In genomic region chr1:245154429-245155185, GRCh38 we compare ENCODE assay signal across 8 cellular contexts. TPM values are rescaled to one million over a fixed set of nuclear protein-coding genes. Genes with fewer than 3 reads are reported as not detected.
DNase-seq lines count a peak whose midpoint lies in the region; ATAC-seq, FAIRE-seq and TF ChIP-seq lines count a peak whose summit lies in the region.

Gene KIF26B (plus strand): TSS chr1:245154985. CDS start chr1:245155425, 440 bp downstream.

- peak within 1 kb of the TSS; percentile 79 for H3K4me3 Mint-ChIP-seq in WTC11

- peaks cover 77% of the 10 kb centered on the region for H3K27me3 Mint-ChIP-seq in WTC11 (ENCODE audit: low read depth)

- CTCF ChIA-PET in WTC11 (lab: Charles Lee): interaction anchor here (0.9 to 3.1 kb wide), 11 partner anchors 33 to 849 kb away, joined by 3 to 67 read pairs (median 7); no protein-coding TSS in a partner anchor
- CTCF ChIA-PET in endothelial cell of umbilical vein (lab: Charles Lee): interaction anchor here (0.9 to 6.0 kb wide), 14 partner anchors 10 to 1339 kb away, joined by 3 to 128 read pairs (median 12); no protein-coding TSS in a partner anchor

- H3K27ac ChIP-seq in endothelial cell of umbilical vein (ENCODE audit: insufficient read depth, low read depth, low read length) (no peak within 1 kb of the TSS), testis (no peak within 1 kb of the TSS)

- H3K4me3 ChIP-seq in endothelial cell of umbilical vein (replicated peaks in 1 of 3; ENCODE audit: insufficient read depth in 1 of 3, low read depth in 1 of 3, low read length in 3 of 3) (peak within 1 kb of the TSS; percentile 10 to 51 (median 51)), mononuclear cell (ENCODE audit: low read length) (peak within 1 kb of the TSS; percentile 22), testis (peak within 1 kb of the TSS; percentile 42 to 64)

- H3K27me3 ChIP-seq in endothelial cell of umbilical vein (ENCODE audit: control insufficient read depth in 2 of 2, insufficient read depth in 2 of 2, low read length in 2 of 2) (peaks cover 20 to 57% of the 10 kb centered on the region in 2 experiments), mononuclear cell (ENCODE audit: insufficient read depth, low read length) (peaks cover 86% of the 10 kb centered on the region), testis (no peaks in the 10 kb centered on the region)

- WGBS in testis, 2 donors: 0 to 1% methylated on average over 12 to 68 of the region's 81 CpGs

- no peak for TF ChIP-seq CTCF in WTC11 (IDR thresholded peaks at IDR 0.05)
- no peak for TF ChIP-seq CTCF in endothelial cell of umbilical vein (IDR thresholded peaks at IDR 0.05; ENCODE audit: extremely low read depth in 1 of 2, insufficient read depth in 1 of 2, low read depth in 1 of 2, low read length in 2 of 2)
- no peak for TF ChIP-seq CTCF in testis (IDR thresholded peaks at IDR 0.05)

- FAIRE-seq in endothelial cell of umbilical vein (lab: Jason Lieb, UNC): peak; percentile 80

- POLR2A ChIA-PET in WTC11 (lab: Charles Lee) (no interaction called here), endothelial cell of umbilical vein (lab: Charles Lee) (no interaction called here)

- H3K79me2 ChIP-seq in endothelial cell of umbilical vein (ENCODE audit: control insufficient read depth, insufficient read depth, low read length): no peaks in the 10 kb centered on the region

- TF ChIP-seq POLR2A in endothelial cell of umbilical vein (IDR thresholded peaks at IDR 0.05; ENCODE audit: low read depth, low read length) (no peak), testis (IDR thresholded peaks at IDR 0.05) (no peak)

- in situ Hi-C loops in G401 (cut with HindIII; ENCODE audit: low sequenced_read_pairs): no loop called here

- no peaks in the 10 kb centered on the region for H3K36me3 ChIP-seq in endothelial cell of umbilical vein (ENCODE audit: control insufficient read depth in 2 of 2, extremely low read depth in 1 of 2, insufficient read depth in 2 of 2, low read length in 2 of 2)
- H3K36me3 ChIP-seq in testis (ENCODE audit: low read depth, missing control alignments): no peaks in the 10 kb centered on the region

- no peaks in the 10 kb centered on the region for H4K20me1 ChIP-seq in endothelial cell of umbilical vein (replicated peaks; ENCODE audit: control insufficient read depth, extremely low read depth, insufficient read depth, low read length)

- no peaks in the 10 kb centered on the region for H3K36me3 Mint-ChIP-seq in WTC11

- peaks cover 11% of the 10 kb centered on the region for H3K4me1 Mint-ChIP-seq in WTC11

- dilution Hi-C loops in endothelial cell of umbilical vein (cut with MboI; ENCODE audit: extremely low pct_ligation_motif_present, low sequenced_read_pairs): no loop called here

- H3K4me1 ChIP-seq in endothelial cell of umbilical vein (ENCODE audit: control insufficient read depth, extremely low read depth, insufficient read depth, low read length) (peaks cover 28% of the 10 kb centered on the region), mononuclear cell (ENCODE audit: insufficient read depth, low read length) (peaks cover 43% of the 10 kb centered on the region), testis (peaks cover 8% of the 10 kb centered on the region)

- H3K9me3 ChIP-seq in endothelial cell of umbilical vein (replicated peaks; ENCODE audit: control insufficient read depth, insufficient read depth, low read length): no peaks in the 10 kb centered on the region
- H3K9me3 ChIP-seq in mononuclear cell (ENCODE audit: low read depth, low read length): no peaks in the 10 kb centered on the region
- no peaks in the 10 kb centered on the region for H3K9me3 ChIP-seq in testis

- BruUV-seq in endothelial cell of umbilical vein (replicated peaks; lab: Mats Ljungman, UMichigan): no TSS peak

- DNase-seq in G401 (ENCODE audit: low spot score): peak; percentile 73
- DNase-seq in LoVo (ENCODE audit: low spot score): peak; percentile 48
- DNase-seq in WTC11 (ENCODE audit: low spot score): peak; percentile 51
- peak; percentile 32 for DNase-seq in endothelial cell of umbilical vein (ENCODE audit: low read depth, low spot score)
- DNase-seq in testis: peak; percentile 47
- no peak for DNase-seq in NK-92 (lab: John Stamatoyannopoulos, UW; ENCODE audit: unreplicated experiment)

- no peaks in the 10 kb centered on the region for H3K9me1 ChIP-seq in endothelial cell of umbilical vein (replicated peaks; ENCODE audit: control insufficient read depth, extremely low read depth, insufficient read depth, low read length)

- intact Hi-C loops in endothelial cell of umbilical vein (cut with micrococcal nuclease): loop anchor here (2.0 to 5.0 kb wide), 3 partner anchors 720 to 1543 kb away; no protein-coding TSS in a partner anchor
- intact Hi-C loops in testis (cut with DNase I; ENCODE audit: low total_unique reads): loop anchor here (10.0 kb wide), 2 partner anchors 850 to 1340 kb away; no protein-coding TSS in a partner anchor

- H2AFZ ChIP-seq in endothelial cell of umbilical vein (ENCODE audit: low read depth, low read length): peak within 1 kb of the TSS; percentile 91

- H3K4me2 ChIP-seq in endothelial cell of umbilical vein (ENCODE audit: insufficient read depth, low read length): peak within 1 kb of the TSS; percentile 76

- peak within 1 kb of the TSS; percentile 39 for H3K9ac ChIP-seq in endothelial cell of umbilical vein (replicated peaks; ENCODE audit: extremely low read depth, insufficient read depth, low read length)

- no peak within 1 kb of the TSS for H3K27ac Mint-ChIP-seq in WTC11

- ATAC-seq in WTC11: no peak
- ATAC-seq in GM18867 (IDR thresholded peaks at IDR 0.05; ENCODE audit: unreplicated experiment): no peak

- H3K9me3 Mint-ChIP-seq in WTC11: no peaks in the 10 kb centered on the region

TF ChIP-seq in WTC11, 78 proteins besides CTCF, POLR2A, EP300 and RAD21 (continues in another document):
- TF ChIP-seq TEAD1 (CRISPR knock-in tag; IDR thresholded peaks at IDR 0.05): 0 out of 2 replicates have a peak, but pooled peaks have one; percentile 29
- TF ChIP-seq E2F5 (CRISPR knock-in tag; IDR thresholded peaks at IDR 0.05): 0 out of 2 replicates have a peak, but pooled peaks have one; percentile 49
- 0 out of 2 replicates have a peak, but pooled peaks have one; percentile 7 for TF ChIP-seq ZBTB21 (CRISPR knock-in tag; IDR thresholded peaks at IDR 0.05; ENCODE audit: borderline replicate concordance)
- no peak for TF ChIP-seq E2F4 (CRISPR knock-in tag; IDR thresholded peaks at IDR 0.05; ENCODE audit: borderline replicate concordance, low read depth)

TF ChIP-seq in endothelial cell of umbilical vein, 7 proteins besides CTCF, POLR2A, EP300 and RAD21:
- TF ChIP-seq MYC (IDR thresholded peaks at IDR 0.05; ENCODE audit: low read depth, low read length): no peak
- TF ChIP-seq JUN (IDR thresholded peaks at IDR 0.05; ENCODE audit: borderline replicate concordance, insufficient read depth, insufficient read length, low read depth): no peak
- no peak for TF ChIP-seq POLR2AphosphoS5 (IDR thresholded peaks at IDR 0.05; ENCODE audit: insufficient read depth, low read depth, low read length)
- TF ChIP-seq GATA2 (IDR thresholded peaks at IDR 0.05; ENCODE audit: insufficient read depth, insufficient read length, low read depth, low read length): no peak
- no peak for TF ChIP-seq EZH2 (IDR thresholded peaks at IDR 0.05; ENCODE audit: borderline replicate concordance, low read depth, low read length, severe bottlenecking)
- TF ChIP-seq MAX (IDR thresholded peaks at IDR 0.05; ENCODE audit: insufficient read depth, insufficient read length): no peak
- TF ChIP-seq FOS (IDR thresholded peaks at IDR 0.05; ENCODE audit: borderline replicate concordance, insufficient read depth, low read length): no peak
TF ChIP-seq in endothelial cell of umbilical vein: peak in this region for 0.

RNA-seq across cellular contexts. Expression of gene KIF26B, which starts in this region (rescaled TPM):
- total RNA-seq in G401 (2014; rRNA removed; shearing (Covaris generic)): 9.8 and 10.5 TPM in 2 replicates
- total RNA-seq in WTC11 (2021) (0.41 to 1.2 TPM (median 0.55 TPM) in 3 replicates), endothelial cell of umbilical vein (0.25 and 0.49 TPM in 2 replicates), mononuclear cell (0.31 TPM), testis (1 to 10 TPM; 3.1 to 4.8 TPM)
- polyA plus RNA-seq in endothelial cell of umbilical vein (0.04 and 0.06 TPM in 2 replicates), testis (ENCODE audit: insufficient read depth, low read depth, low replicate concordance) (3.0 TPM)
- 0.03 and 0.08 TPM in 2 replicates for polyA plus RNA-seq in endothelial cell of umbilical vein (2011; cell fraction: cytosol; rRNA removed)
- polyA plus RNA-seq in endothelial cell of umbilical vein (2011; cell fraction: nucleus; rRNA removed): 0.08 and 0.25 TPM in 2 replicates
- polyA plus RNA-seq in endothelial cell of umbilical vein (2012): 0.23 and 0.31 TPM in 2 replicates
- polyA minus RNA-seq in endothelial cell of umbilical vein: 0.21 and 0.29 TPM in 2 replicates
- not detected for polyA minus RNA-seq in endothelial cell of umbilical vein (2011; cell fraction: cytosol; rRNA and poly(A)+ RNA removed)
- polyA minus RNA-seq in endothelial cell of umbilical vein (2011; cell fraction: nucleus; rRNA and poly(A)+ RNA removed): 0.38 and 0.43 TPM in 2 replicates

Comparison
In these comparisons a context has a peak if more than half of its experiments do, and no peak if none do; other contexts are left out.
1. Peak in DNase-seq, H3K4me3 ChIP-seq, H3K9ac ChIP-seq and H3K4me2 ChIP-seq in endothelial cell of umbilical vein; RNA of the gene not detected or under 1 TPM.